29 cellular contexts compared by ENCODE assay signal in genomic region chrX:88881536-88881935, GRCh38.
"Had no signal": no experiment of that assay in that cellular context is flagged by ENCODE, and none has a peak within 500 bp of the region (broad histone marks: within the 10 kb centered on the region; RNA-seq: fewer than 3 reads in every experiment).

No MANE protein-coding gene starts in this region.

- H3K27ac ChIP-seq: stomach, suprapubic skin, testis, thoracic aorta, thyroid gland, tibial artery, tibial nerve, transverse colon, upper lobe of left lung, upper lobe of right lung, uterus, vagina had no signal

- H3K36me3 Mint-ChIP-seq: stimulated activated effector memory CD8-positive, alpha-beta T cell treated with anti-CD3 and anti-CD28 coated beads, Interleukin-12 subunit alpha, Interleukin-12 subunit beta, amount 100 ng/mL, for 72 hours; stimulated activated memory B cell treated with anti-CD40 and anti-IgM and Interleukin-4, amounts not matched to agents 10 μg/mL and 1 μg/mL and 100 μg/mL, for 72 hours; stimulated activated naive B cell treated with anti-CD40 and anti-IgM and Interleukin-4, amounts not matched to agents 10 μg/mL and 1 μg/mL and 100 μg/mL, for 72 hours; type B pancreatic cell had no signal

- H3K4me3 Mint-ChIP-seq: stimulated activated effector memory CD8-positive, alpha-beta T cell treated with anti-CD3 and anti-CD28 coated beads, Interleukin-12 subunit alpha, Interleukin-12 subunit beta, amount 100 ng/mL, for 72 hours; stimulated activated memory B cell treated with anti-CD40 and anti-IgM and Interleukin-4, amounts not matched to agents 10 μg/mL and 1 μg/mL and 100 μg/mL, for 72 hours; stimulated activated naive B cell treated with anti-CD40 and anti-IgM and Interleukin-4, amounts not matched to agents 10 μg/mL and 1 μg/mL and 100 μg/mL, for 72 hours; stimulated activated naive CD8-positive, alpha-beta T cell treated with anti-CD3 and anti-CD28 coated beads, Interleukin-15, amount 100 ng/mL, for 72 hours; stimulated activated naive CD8-positive, alpha-beta T cell treated with anti-CD3 and anti-CD28 coated beads, Interleukin-15, Interleukin-2, amounts not matched to agents 100 ng/mL and 50 ng/mL, for 24 hours; type B pancreatic cell had no signal

- H3K27ac Mint-ChIP-seq: stimulated activated effector memory CD8-positive, alpha-beta T cell treated with anti-CD3 and anti-CD28 coated beads, Interleukin-12 subunit alpha, Interleukin-12 subunit beta, amount 100 ng/mL, for 72 hours; stimulated activated memory B cell treated with anti-CD40 and anti-IgM and Interleukin-4, amounts not matched to agents 10 μg/mL and 1 μg/mL and 100 μg/mL, for 72 hours; stimulated activated naive B cell treated with anti-CD40 and anti-IgM and Interleukin-4, amounts not matched to agents 10 μg/mL and 1 μg/mL and 100 μg/mL, for 72 hours; stimulated activated naive CD8-positive, alpha-beta T cell treated with anti-CD3 and anti-CD28 coated beads, Interleukin-15, amount 100 ng/mL, for 72 hours; stimulated activated naive CD8-positive, alpha-beta T cell treated with anti-CD3 and anti-CD28 coated beads, Interleukin-15, Interleukin-2, amounts not matched to agents 100 ng/mL and 50 ng/mL, for 24 hours; type B pancreatic cell had no signal

- ATAC-seq: stimulated activated effector memory CD8-positive, alpha-beta T cell treated with anti-CD3 and anti-CD28 coated beads, Interleukin-12 subunit alpha, Interleukin-12 subunit beta, amount 100 ng/mL, for 72 hours; stimulated activated memory B cell treated with anti-CD40 and anti-IgM and Interleukin-4, amounts not matched to agents 10 μg/mL and 1 μg/mL and 100 μg/mL, for 72 hours; stimulated activated naive B cell treated with anti-CD40 and anti-IgM and Interleukin-4, amounts not matched to agents 10 μg/mL and 1 μg/mL and 100 μg/mL, for 72 hours; stimulated activated naive CD8-positive, alpha-beta T cell treated with anti-CD3 and anti-CD28 coated beads, Interleukin-15, amount 100 ng/mL, for 72 hours; stimulated activated naive CD8-positive, alpha-beta T cell treated with anti-CD3 and anti-CD28 coated beads, Interleukin-15, Interleukin-2, amounts not matched to agents 100 U/mL and 50 U/mL, for 24 hours; upper lobe of right lung had no signal

- H3K9me3 ChIP-seq: suprapubic skin, testis, thoracic aorta, thyroid gland, transverse colon, upper lobe of left lung, upper lobe of right lung, uterus, vagina had no signal

- H3K4me1 Mint-ChIP-seq: stimulated activated effector memory CD8-positive, alpha-beta T cell treated with anti-CD3 and anti-CD28 coated beads, Interleukin-12 subunit alpha, Interleukin-12 subunit beta, amount 100 ng/mL, for 72 hours; stimulated activated memory B cell treated with anti-CD40 and anti-IgM and Interleukin-4, amounts not matched to agents 10 μg/mL and 1 μg/mL and 100 μg/mL, for 72 hours; stimulated activated naive B cell treated with anti-CD40 and anti-IgM and Interleukin-4, amounts not matched to agents 10 μg/mL and 1 μg/mL and 100 μg/mL, for 72 hours; stimulated activated naive CD8-positive, alpha-beta T cell treated with anti-CD3 and anti-CD28 coated beads, Interleukin-15, amount 100 ng/mL, for 72 hours had no signal

- H3K4me1 ChIP-seq: stomach, suprapubic skin, testis, thyroid gland, tibial artery, tibial nerve, transverse colon, upper lobe of left lung, upper lobe of right lung, uterus, vagina had no signal

- H3K36me3 ChIP-seq: stomach, suprapubic skin, thoracic aorta, thyroid gland, tibial artery, tibial nerve, transverse colon, upper lobe of left lung, upper lobe of right lung, uterus, vagina had no signal

- H3K4me3 ChIP-seq: stomach, suprapubic skin, testis, thoracic aorta, thyroid gland, tibial artery, tibial nerve, transverse colon, upper lobe of left lung, upper lobe of right lung, uterus, vagina had no signal

- FAIRE-seq: urothelium cell line had no signal

- H3K9me3 Mint-ChIP-seq: stimulated activated memory B cell treated with anti-CD40 and anti-IgM and Interleukin-4, amounts not matched to agents 10 μg/mL and 1 μg/mL and 100 μg/mL, for 72 hours; stimulated activated naive B cell treated with anti-CD40 and anti-IgM and Interleukin-4, amounts not matched to agents 10 μg/mL and 1 μg/mL and 100 μg/mL, for 72 hours; stimulated activated naive CD8-positive, alpha-beta T cell treated with anti-CD3 and anti-CD28 coated beads, Interleukin-15, amount 100 ng/mL, for 72 hours; stimulated activated naive CD8-positive, alpha-beta T cell treated with anti-CD3 and anti-CD28 coated beads, Interleukin-15, Interleukin-2, amounts not matched to agents 100 ng/mL and 50 ng/mL, for 24 hours; type B pancreatic cell had no signal

- H3K27me3 Mint-ChIP-seq: stimulated activated memory B cell treated with anti-CD40 and anti-IgM and Interleukin-4, amounts not matched to agents 10 μg/mL and 1 μg/mL and 100 μg/mL, for 72 hours; stimulated activated naive B cell treated with anti-CD40 and anti-IgM and Interleukin-4, amounts not matched to agents 10 μg/mL and 1 μg/mL and 100 μg/mL, for 72 hours; stimulated activated naive CD8-positive, alpha-beta T cell treated with anti-CD3 and anti-CD28 coated beads, Interleukin-15, amount 100 ng/mL, for 72 hours; stimulated activated naive CD8-positive, alpha-beta T cell treated with anti-CD3 and anti-CD28 coated beads, Interleukin-15, Interleukin-2, amounts not matched to agents 100 ng/mL and 50 ng/mL, for 24 hours; type B pancreatic cell had no signal

- DNase-seq: stimulated activated CD4-positive, alpha-beta T cell treated with anti-CD3 and anti-CD28 coated beads, Interleukin-2, amount 100 ng/mL, for 48 hours; stimulated activated CD4-positive, alpha-beta T cell treated with anti-CD3 and anti-CD28 coated beads, Interleukin-4, amount 100 ng/mL, for 1 hour; stimulated activated CD4-positive, alpha-beta T cell treated with anti-CD3 and anti-CD28 coated beads, Interleukin-4, amount 100 ng/mL, for 24 hours; stimulated activated CD4-positive, alpha-beta T cell treated with anti-CD3 and anti-CD28 coated beads, Interleukin-4, amount 100 ng/mL, for 4 hours; stimulated activated CD8-positive, alpha-beta memory T cell treated with anti-CD3 and anti-CD28 coated beads, Interleukin-4, amount 100 ng/mL, for 48 hours; stimulated activated naive B cell treated with anti-CD40 and anti-IgM and Interleukin-4, amounts not matched to agents 10 μg/mL and 1 μg/mL and 100 μg/mL, for 72 hours; stimulated activated naive CD4-positive, alpha-beta T cell; stimulated activated naive CD4-positive, alpha-beta T cell treated with Interleukin-2 at 50 U/mL for 16 hours; stimulated activated naive CD8-positive, alpha-beta T cell treated with anti-CD3 and anti-CD28 coated beads, Interleukin-15, amount 100 ng/mL, for 72 hours; stimulated activated naive CD8-positive, alpha-beta T cell treated with anti-CD3 and anti-CD28 coated beads, Interleukin-15, Interleukin-2, amounts not matched to agents 100 U/mL and 50 U/mL, for 24 hours; stomach; substantia nigra; testis; thyroid gland; tibial artery; transverse colon; trophoblast cell; upper lobe of left lung; upper lobe of right lung; uterus had no signal

- H3K27me3 ChIP-seq: stomach, suprapubic skin, testis, thyroid gland, tibial artery, tibial nerve, transverse colon, upper lobe of left lung, upper lobe of right lung, uterus, vagina had no signal
